1 cellular context compared by ENCODE assay signal in the genomic region with DNA sequence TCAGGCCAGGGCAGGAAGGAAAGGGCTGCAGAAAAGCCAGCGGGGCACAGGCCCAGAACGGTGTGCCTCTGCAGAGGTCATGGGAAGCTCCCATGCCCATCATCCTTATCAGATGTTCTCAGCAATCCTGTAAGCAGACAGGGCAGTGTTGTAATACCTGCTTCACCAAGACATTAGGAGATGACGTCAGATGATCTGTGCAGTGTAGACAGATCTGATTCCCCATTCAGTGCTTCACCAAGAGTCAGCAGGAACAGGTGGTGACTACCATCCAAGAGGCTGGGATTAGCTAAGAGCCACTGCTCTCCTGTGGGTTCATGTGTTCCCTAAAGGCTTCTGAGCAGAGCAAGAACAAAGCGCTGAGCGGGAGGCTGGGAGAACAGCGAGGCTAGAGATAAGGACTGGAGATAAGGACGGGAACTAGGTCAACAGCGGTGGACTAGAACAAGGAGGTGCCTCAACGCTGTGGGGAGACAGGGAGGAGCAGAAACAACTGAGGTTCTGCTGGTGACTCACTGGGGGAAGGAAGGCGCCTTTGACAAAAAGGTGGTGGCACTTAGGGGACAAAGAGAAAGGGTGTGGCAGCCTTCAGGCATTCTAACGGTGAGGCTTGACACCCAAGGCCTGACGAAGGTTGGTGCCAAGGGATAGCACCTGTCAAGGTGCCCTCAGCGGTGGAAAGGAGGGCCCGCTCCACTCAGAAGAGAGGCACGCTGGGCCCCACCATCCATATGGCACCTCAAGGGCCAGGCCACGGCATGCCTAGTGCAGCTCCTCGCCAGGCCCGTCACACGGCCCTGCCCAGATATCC.
TF ChIP-seq lines count a peak whose summit lies in the region.

No MANE protein-coding gene starts in this region.

TF ChIP-seq in GM23338, 12 proteins besides CTCF, POLR2A, EP300 and RAD21 (continued from another document):
- TF ChIP-seq, protein P1, sequence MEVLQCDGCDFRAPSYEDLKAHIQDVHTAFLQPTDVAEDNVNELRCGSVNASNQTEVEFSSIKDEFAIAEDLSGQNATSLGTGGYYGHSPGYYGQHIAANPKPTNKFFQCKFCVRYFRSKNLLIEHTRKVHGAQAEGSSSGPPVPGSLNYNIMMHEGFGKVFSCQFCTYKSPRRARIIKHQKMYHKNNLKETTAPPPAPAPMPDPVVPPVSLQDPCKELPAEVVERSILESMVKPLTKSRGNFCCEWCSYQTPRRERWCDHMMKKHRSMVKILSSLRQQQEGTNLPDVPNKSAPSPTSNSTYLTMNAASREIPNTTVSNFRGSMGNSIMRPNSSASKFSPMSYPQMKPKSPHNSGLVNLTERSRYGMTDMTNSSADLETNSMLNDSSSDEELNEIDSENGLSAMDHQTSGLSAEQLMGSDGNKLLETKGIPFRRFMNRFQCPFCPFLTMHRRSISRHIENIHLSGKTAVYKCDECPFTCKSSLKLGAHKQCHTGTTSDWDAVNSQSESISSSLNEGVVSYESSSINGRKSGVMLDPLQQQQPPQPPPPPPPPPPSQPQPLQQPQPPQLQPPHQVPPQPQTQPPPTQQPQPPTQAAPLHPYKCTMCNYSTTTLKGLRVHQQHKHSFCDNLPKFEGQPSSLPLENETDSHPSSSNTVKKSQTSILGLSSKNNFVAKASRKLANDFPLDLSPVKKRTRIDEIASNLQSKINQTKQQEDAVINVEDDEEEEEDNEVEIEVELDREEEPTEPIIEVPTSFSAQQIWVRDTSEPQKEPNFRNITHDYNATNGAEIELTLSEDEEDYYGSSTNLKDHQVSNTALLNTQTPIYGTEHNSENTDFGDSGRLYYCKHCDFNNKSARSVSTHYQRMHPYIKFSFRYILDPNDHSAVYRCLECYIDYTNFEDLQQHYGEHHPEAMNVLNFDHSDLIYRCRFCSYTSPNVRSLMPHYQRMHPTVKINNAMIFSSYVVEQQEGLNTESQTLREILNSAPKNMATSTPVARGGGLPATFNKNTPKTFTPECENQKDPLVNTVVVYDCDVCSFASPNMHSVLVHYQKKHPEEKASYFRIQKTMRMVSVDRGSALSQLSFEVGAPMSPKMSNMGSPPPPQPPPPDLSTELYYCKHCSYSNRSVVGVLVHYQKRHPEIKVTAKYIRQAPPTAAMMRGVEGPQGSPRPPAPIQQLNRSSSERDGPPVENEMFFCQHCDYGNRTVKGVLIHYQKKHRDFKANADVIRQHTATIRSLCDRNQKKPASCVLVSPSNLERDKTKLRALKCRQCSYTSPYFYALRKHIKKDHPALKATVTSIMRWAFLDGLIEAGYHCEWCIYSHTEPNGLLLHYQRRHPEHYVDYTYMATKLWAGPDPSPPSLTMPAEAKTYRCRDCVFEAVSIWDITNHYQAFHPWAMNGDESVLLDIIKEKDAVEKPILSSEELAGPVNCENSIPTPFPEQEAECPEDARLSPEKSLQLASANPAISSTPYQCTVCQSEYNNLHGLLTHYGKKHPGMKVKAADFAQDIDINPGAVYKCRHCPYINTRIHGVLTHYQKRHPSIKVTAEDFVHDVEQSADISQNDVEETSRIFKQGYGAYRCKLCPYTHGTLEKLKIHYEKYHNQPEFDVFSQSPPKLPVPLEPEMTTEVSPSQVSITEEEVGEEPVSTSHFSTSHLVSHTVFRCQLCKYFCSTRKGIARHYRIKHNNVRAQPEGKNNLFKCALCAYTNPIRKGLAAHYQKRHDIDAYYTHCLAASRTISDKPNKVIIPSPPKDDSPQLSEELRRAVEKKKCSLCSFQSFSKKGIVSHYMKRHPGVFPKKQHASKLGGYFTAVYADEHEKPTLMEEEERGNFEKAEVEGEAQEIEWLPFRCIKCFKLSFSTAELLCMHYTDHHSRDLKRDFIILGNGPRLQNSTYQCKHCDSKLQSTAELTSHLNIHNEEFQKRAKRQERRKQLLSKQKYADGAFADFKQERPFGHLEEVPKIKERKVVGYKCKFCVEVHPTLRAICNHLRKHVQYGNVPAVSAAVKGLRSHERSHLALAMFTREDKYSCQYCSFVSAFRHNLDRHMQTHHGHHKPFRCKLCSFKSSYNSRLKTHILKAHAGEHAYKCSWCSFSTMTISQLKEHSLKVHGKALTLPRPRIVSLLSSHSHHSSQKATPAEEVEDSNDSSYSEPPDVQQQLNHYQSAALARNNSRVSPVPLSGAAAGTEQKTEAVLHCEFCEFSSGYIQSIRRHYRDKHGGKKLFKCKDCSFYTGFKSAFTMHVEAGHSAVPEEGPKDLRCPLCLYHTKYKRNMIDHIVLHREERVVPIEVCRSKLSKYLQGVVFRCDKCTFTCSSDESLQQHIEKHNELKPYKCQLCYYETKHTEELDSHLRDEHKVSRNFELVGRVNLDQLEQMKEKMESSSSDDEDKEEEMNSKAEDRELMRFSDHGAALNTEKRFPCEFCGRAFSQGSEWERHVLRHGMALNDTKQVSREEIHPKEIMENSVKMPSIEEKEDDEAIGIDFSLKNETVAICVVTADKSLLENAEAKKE (CRISPR knock-in tag; IDR thresholded peaks at IDR 0.05) = no peak
- no peak for TF ChIP-seq NANOG (IDR thresholded peaks at IDR 0.05; ENCODE audit: borderline replicate concordance)
- no peak for TF ChIP-seq JUNB (IDR thresholded peaks at IDR 0.05; ENCODE audit: unreplicated experiment)
TF ChIP-seq in GM23338: peak in this region for 0.
